ENCODE assay signal across 1 cellular context in genomic region chr11:108609681-108610080, GRCh38.
TF ChIP-seq lines count a peak whose summit lies in the region.

No MANE protein-coding gene starts in this region.

TF ChIP-seq in SK-N-SH, 30 proteins besides CTCF, POLR2A, EP300 and RAD21 (continued from another document):
- TF ChIP-seq IRF3 (IDR thresholded peaks at IDR 0.05; ENCODE audit: low read depth, low read length) (no peak), TCF12 (IDR thresholded peaks at IDR 0.05) (peak; percentile 53; the same call in 1 of the 2 replicates), EZH2phosphoT487 (IDR thresholded peaks at IDR 0.05; ENCODE audit: borderline replicate concordance, low read depth) (no peak), RFX5 (IDR thresholded peaks at IDR 0.05; ENCODE audit: low read length) (no peak), CHD2 (IDR thresholded peaks at IDR 0.05; ENCODE audit: low read length, partially characterized antibody) (no peak), SMC3 (IDR thresholded peaks at IDR 0.05; ENCODE audit: low read depth, low read length) (no peak), FOSL2 (IDR thresholded peaks at IDR 0.05; ENCODE audit: borderline replicate concordance, low read depth) (peak; percentile 12; the same call in 1 of the 2 replicates), RXRA (IDR thresholded peaks at IDR 0.05; ENCODE audit: borderline replicate concordance, low read depth) (no peak), JUND (IDR thresholded peaks at IDR 0.05) (no peak), USF1 (IDR thresholded peaks at IDR 0.05; ENCODE audit: borderline replicate concordance, low read depth) (no peak)
